ENCODE assay signal across 8 cellular contexts in genomic region chr3:147945968-147946519, GRCh38.
DNase-seq lines count a peak whose midpoint lies in the region; ATAC-seq, FAIRE-seq and TF ChIP-seq lines count a peak whose summit lies in the region.

No MANE protein-coding gene starts in this region.

- H3K36me3 ChIP-seq in adipocyte (ENCODE audit: control insufficient read depth, insufficient read depth, low read length, severe bottlenecking) (no peaks in the 10 kb centered on the region), small intestine (ENCODE audit: control insufficient read depth in 2 of 2, insufficient read depth in 2 of 2, low read length in 2 of 2) (no peaks in the 10 kb centered on the region)

- H3K27me3 ChIP-seq in AG04450 (ENCODE audit: control insufficient read depth, insufficient read depth, low read length): no peaks in the 10 kb centered on the region
- H3K27me3 ChIP-seq in adipocyte (replicated peaks; ENCODE audit: control insufficient read depth, insufficient read depth, low read length): no peaks in the 10 kb centered on the region
- no peaks in the 10 kb centered on the region for H3K27me3 ChIP-seq in small intestine (ENCODE audit: control insufficient read depth in 2 of 2, insufficient read depth in 2 of 2, low read length in 2 of 2)

- POLR2A ChIA-PET in AG04450 (lab: Yijun Ruan, JAX): interaction anchor here (0.7 to 1.0 kb wide), 4 partner anchors 9 to 1009 kb away, joined by 3 read pairs; no protein-coding TSS in a partner anchor

- no peaks in the 10 kb centered on the region for H3K9me3 ChIP-seq in AG04450 (ENCODE audit: control insufficient read depth, insufficient read depth, low read length)
- H3K9me3 ChIP-seq in adipocyte (ENCODE audit: control insufficient read depth, low read length): no peaks in the 10 kb centered on the region
- no peaks in the 10 kb centered on the region for H3K9me3 ChIP-seq in small intestine (ENCODE audit: control insufficient read depth, low read depth)

- FAIRE-seq in small intestine (lab: Jason Lieb, UNC): no peak

- CTCF ChIA-PET in AG04450 (lab: Charles Lee): interaction anchor here (0.6 to 2.3 kb wide), 34 partner anchors 9 to 936 kb away, joined by 3 to 38 read pairs (median 5); no protein-coding TSS in a partner anchor

- H3K4me3 ChIP-seq in AG04450 (ENCODE audit: low read depth, low read length) (peak overlapping the region; percentile 43), adipocyte (ENCODE audit: low read length) (peak overlapping the region; percentile 67), small intestine (ENCODE audit: low read depth in 1 of 2, low read length in 2 of 2) (no peak overlapping the region)

- H3K4me1 ChIP-seq in adipocyte (ENCODE audit: control insufficient read depth, insufficient read depth, low read length): peaks cover 30% of the 10 kb centered on the region
- no peaks in the 10 kb centered on the region for H3K4me1 ChIP-seq in small intestine (ENCODE audit: control insufficient read depth in 2 of 2, insufficient read depth in 1 of 2, low read depth in 1 of 2, low read length in 1 of 2)

- 19 to 36% (median 26%) methylated on average over 4 of the region's 4 CpGs for WGBS in small intestine, 3 donors

- DNase-seq in AG04450 (ENCODE audit: low read depth, low spot score) (peak; percentile 88), HT-29 (ENCODE audit: low spot score) (peak; percentile 22), adipocyte (ENCODE audit: low read depth) (peak; percentile 95), hepatic stellate cell (ENCODE audit: low spot score) (peak; percentile 66), small intestine (peak; percentile 43), GF-D8 (lab: John Stamatoyannopoulos, UW) (no peak)
- DNase-seq in activated CD4-positive, alpha-beta T cell treated with anti-CD3 and anti-CD28 coated beads for 4 hours: no peak

- H3K27ac ChIP-seq in AG04450 (ENCODE audit: low read depth, low read length): peak overlapping the region; percentile 59
- H3K27ac ChIP-seq in small intestine (ENCODE audit: low read depth in 1 of 2, low read length in 1 of 2): no peak overlapping the region

- peak; percentile 56 for ATAC-seq in GM18909 (IDR thresholded peaks at IDR 0.05; ENCODE audit: poor library complexity, unreplicated experiment)

- peak; percentile 90 for TF ChIP-seq CTCF in AG04450 (IDR thresholded peaks at IDR 0.05; ENCODE audit: low read depth, low read length)

- peak overlapping the region; percentile 67 for H3K9ac ChIP-seq in adipocyte (ENCODE audit: low read length)

Comparison
In these comparisons a context has a peak if more than half of its experiments do, and no peak if none do; other contexts are left out.
1. DNase-seq: peak in AG04450 (single experiment), HT-29 (single experiment), adipocyte (single experiment), hepatic stellate cell (single experiment) and small intestine (single experiment); none in activated CD4-positive, alpha-beta T cell treated with anti-CD3 and anti-CD28 coated beads for 4 hours (0 of 2) and GF-D8 (single experiment).
2. H3K4me3 ChIP-seq: peak in AG04450 (single experiment) and adipocyte (single experiment); none in small intestine (0 of 2).